ENCODE assay signal across 1 cellular context in the genomic region with DNA sequence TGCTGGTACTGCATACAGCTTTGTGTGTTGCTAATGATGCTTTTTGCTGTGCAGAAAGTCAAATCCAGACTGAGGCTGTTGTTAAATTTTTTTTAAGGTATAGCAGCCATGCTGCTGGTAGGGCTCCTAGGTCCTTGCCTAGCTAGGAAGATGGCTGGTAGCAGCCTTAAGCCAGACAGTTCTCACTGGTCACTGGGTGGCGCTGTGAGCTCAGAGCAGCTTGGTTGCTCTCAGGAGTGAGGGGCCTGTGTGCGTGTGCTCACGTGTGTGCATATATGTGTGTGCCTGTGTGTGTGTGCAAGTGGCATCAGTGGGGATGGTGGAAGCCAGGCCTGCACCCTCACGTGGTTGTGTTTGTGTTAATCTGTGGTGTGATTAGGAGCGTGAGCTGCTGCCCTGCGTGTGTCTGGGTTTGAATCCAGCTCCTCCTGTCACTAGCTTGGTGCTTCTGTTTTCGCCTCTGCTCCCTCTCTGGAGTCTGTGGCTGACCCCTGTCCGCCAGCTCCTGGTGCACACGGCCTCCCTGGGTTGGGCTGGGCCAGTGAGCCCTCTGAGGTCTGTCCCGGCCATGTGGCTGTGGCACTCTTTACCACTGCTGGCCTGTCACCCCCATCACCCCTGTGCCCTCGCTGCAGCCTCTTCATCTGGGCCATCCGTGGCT.
TF ChIP-seq lines count a peak whose summit lies in the region.

No MANE protein-coding gene starts in this region.

TF ChIP-seq in IMR-90, 13 proteins besides CTCF, POLR2A, EP300 and RAD21 (continued from another document):
- TF ChIP-seq, protein P1, sequence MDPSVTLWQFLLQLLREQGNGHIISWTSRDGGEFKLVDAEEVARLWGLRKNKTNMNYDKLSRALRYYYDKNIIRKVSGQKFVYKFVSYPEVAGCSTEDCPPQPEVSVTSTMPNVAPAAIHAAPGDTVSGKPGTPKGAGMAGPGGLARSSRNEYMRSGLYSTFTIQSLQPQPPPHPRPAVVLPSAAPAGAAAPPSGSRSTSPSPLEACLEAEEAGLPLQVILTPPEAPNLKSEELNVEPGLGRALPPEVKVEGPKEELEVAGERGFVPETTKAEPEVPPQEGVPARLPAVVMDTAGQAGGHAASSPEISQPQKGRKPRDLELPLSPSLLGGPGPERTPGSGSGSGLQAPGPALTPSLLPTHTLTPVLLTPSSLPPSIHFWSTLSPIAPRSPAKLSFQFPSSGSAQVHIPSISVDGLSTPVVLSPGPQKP (IDR thresholded peaks at IDR 0.05; ENCODE audit: borderline replicate concordance, low read depth, low read length) = no peak
- no peak for TF ChIP-seq CHD1 (IDR thresholded peaks at IDR 0.05; ENCODE audit: low read depth, low read length)
- no peak for TF ChIP-seq RCOR1 (IDR thresholded peaks at IDR 0.05; ENCODE audit: insufficient replicate concordance, low read length)
- TF ChIP-seq BHLHE40 (IDR thresholded peaks at IDR 0.05; ENCODE audit: low read depth, low read length) = no peak
- no peak for TF ChIP-seq NFE2L2 (IDR thresholded peaks at IDR 0.05; ENCODE audit: low read depth, low read length)
- no peak for TF ChIP-seq MAZ (IDR thresholded peaks at IDR 0.05; ENCODE audit: borderline replicate concordance, low read depth, low read length)
- TF ChIP-seq, protein P2, sequence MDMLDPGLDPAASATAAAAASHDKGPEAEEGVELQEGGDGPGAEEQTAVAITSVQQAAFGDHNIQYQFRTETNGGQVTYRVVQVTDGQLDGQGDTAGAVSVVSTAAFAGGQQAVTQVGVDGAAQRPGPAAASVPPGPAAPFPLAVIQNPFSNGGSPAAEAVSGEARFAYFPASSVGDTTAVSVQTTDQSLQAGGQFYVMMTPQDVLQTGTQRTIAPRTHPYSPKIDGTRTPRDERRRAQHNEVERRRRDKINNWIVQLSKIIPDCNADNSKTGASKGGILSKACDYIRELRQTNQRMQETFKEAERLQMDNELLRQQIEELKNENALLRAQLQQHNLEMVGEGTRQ (IDR thresholded peaks at IDR 0.05; ENCODE audit: low read depth, low read length) = no peak
- TF ChIP-seq MAFK (IDR thresholded peaks at IDR 0.05; ENCODE audit: low read depth, low read length) = no peak
TF ChIP-seq in IMR-90: peak in this region for 0.
